Comparison of ENCODE assay signal across 8 cellular contexts in genomic region chr1:54199151-54199764, GRCh38. TPM values are rescaled to one million over a fixed set of nuclear protein-coding genes. Genes with fewer than 3 reads are reported as not detected.
DNase-seq lines count a peak whose midpoint lies in the region; ATAC-seq and TF ChIP-seq lines count a peak whose summit lies in the region.

No MANE protein-coding gene starts in this region.

- no peaks in the 10 kb centered on the region for H3K36me3 ChIP-seq in hepatocyte (replicated peaks; ENCODE audit: insufficient read depth, low read depth)

- no peak overlapping the region for H3K27ac Mint-ChIP-seq in activated CD4-positive, alpha-beta memory T cell treated with anti-CD3 and anti-CD28 coated beads, Interleukin-2, amount 10 ng/mL, durations not matched to agents 7 days and 5 days

- peaks cover 10% of the 10 kb centered on the region for H3K4me1 ChIP-seq in hepatocyte (ENCODE audit: insufficient read depth)

- no peaks in the 10 kb centered on the region for H3K9me3 ChIP-seq in hepatocyte (ENCODE audit: low read depth)

- peak overlapping the region; percentile 91 for H3K4me3 ChIP-seq in GM08714 (ENCODE audit: low read length)
- peak overlapping the region; percentile 10 for H3K4me3 ChIP-seq in hepatocyte
- H3K4me3 ChIP-seq in skin epidermis = peak overlapping the region; percentile 70 to 98 (median 87)

- CTCF ChIA-PET in activated CD4-positive, alpha-beta memory T cell treated with anti-CD3 and anti-CD28 coated beads, Interleukin-2, amount 10 ng/mL, durations not matched to agents 7 days and 5 days (lab: Charles Lee) = interaction anchor here (1.0 to 3.2 kb wide), 10 partner anchors 15 to 300 kb away, joined by 3 to 18 read pairs (median 4); partner anchors contain the start of genes TCEANC2 and TMEM59

- no peak for DNase-seq in activated CD4-positive, alpha-beta memory T cell treated with anti-CD3 and anti-CD28 coated beads, Interleukin-2, amount 10 ng/mL, durations not matched to agents 7 days and 5 days
- peak; percentile 37 for DNase-seq in hepatocyte (ENCODE audit: low spot score)
- no peak for DNase-seq in GM19240 (ENCODE audit: insufficient read length, low spot score)
- no peak for DNase-seq in NCI-H2227 treated with DMSO at 0.1 percent for 48 hours (lab: John Stamatoyannopoulos, UW)

- peaks cover 37% of the 10 kb centered on the region for H3K4me1 Mint-ChIP-seq in activated CD4-positive, alpha-beta memory T cell treated with anti-CD3 and anti-CD28 coated beads, Interleukin-2, amount 10 ng/mL, durations not matched to agents 7 days and 5 days

- ATAC-seq in HG03469 (IDR thresholded peaks at IDR 0.05; ENCODE audit: unreplicated experiment) = peak; percentile 13
- no peak for ATAC-seq in GM21423 (IDR thresholded peaks at IDR 0.05; ENCODE audit: unreplicated experiment)

- peak overlapping the region; percentile 78 for H3K4me2 ChIP-seq in hepatocyte

- H3K9me2 ChIP-seq in hepatocyte (replicated peaks; ENCODE audit: insufficient read depth) = no peaks in the 10 kb centered on the region

- TF ChIP-seq CTCF in hepatocyte (IDR thresholded peaks at IDR 0.05; ENCODE audit: poor library complexity) = no peak

- H3K9me3 Mint-ChIP-seq in activated CD4-positive, alpha-beta memory T cell treated with anti-CD3 and anti-CD28 coated beads, Interleukin-2, amount 10 ng/mL, durations not matched to agents 7 days and 5 days = no peaks in the 10 kb centered on the region

- peak overlapping the region; percentile 62 for H2AFZ ChIP-seq in hepatocyte

- peak overlapping the region; percentile 85 for H3K4me3 Mint-ChIP-seq in activated CD4-positive, alpha-beta memory T cell treated with anti-CD3 and anti-CD28 coated beads, Interleukin-2, amount 10 ng/mL, durations not matched to agents 7 days and 5 days

- H4K20me1 ChIP-seq in hepatocyte (ENCODE audit: insufficient read depth, poor library complexity, severe bottlenecking) = no peaks in the 10 kb centered on the region

- no peaks in the 10 kb centered on the region for H3K27me3 Mint-ChIP-seq in activated CD4-positive, alpha-beta memory T cell treated with anti-CD3 and anti-CD28 coated beads, Interleukin-2, amount 10 ng/mL, durations not matched to agents 7 days and 5 days

- 27% methylated on average over 17 of the region's 17 CpGs for WGBS in hepatocyte (ENCODE audit: low lambda C conversion rate, missing lambda C conversion rate)

- no peaks in the 10 kb centered on the region for H3K27me3 ChIP-seq in hepatocyte

- peaks cover 37% of the 10 kb centered on the region for H3K79me2 ChIP-seq in hepatocyte

- peaks cover 17% of the 10 kb centered on the region for H3K36me3 Mint-ChIP-seq in activated CD4-positive, alpha-beta memory T cell treated with anti-CD3 and anti-CD28 coated beads, Interleukin-2, amount 10 ng/mL, durations not matched to agents 7 days and 5 days (ENCODE audit: low read depth)

- H3K27ac ChIP-seq in hepatocyte = peak overlapping the region; percentile 26
- H3K27ac ChIP-seq in skin epidermis = peak overlapping the region in 19 of 21 experiments; percentile 6 to 96 (median 83)

- POLR2A ChIA-PET in activated CD4-positive, alpha-beta memory T cell treated with anti-CD3 and anti-CD28 coated beads, Interleukin-2, amount 10 ng/mL, durations not matched to agents 7 days and 5 days (lab: Charles Lee) = interaction anchor here (0.8 to 2.7 kb wide), 16 partner anchors 9 to 602 kb away, joined by 3 to 21 read pairs (median 7); partner anchors contain the start of genes SSBP3, TCEANC2, TMEM59 and TTC22

RNA-seq across cellular contexts. Expression of gene CYB5RL, which starts 0.6 kb away (rescaled TPM):
- 10 to 100 TPM in 1 of 2 experiments, 1 to 10 TPM in 1; 8.9 to 10.0 TPM for total RNA-seq in activated CD4-positive, alpha-beta memory T cell treated with anti-CD3 and anti-CD28 coated beads, Interleukin-2, amount 10 ng/mL, durations not matched to agents 7 days and 5 days
- total RNA-seq in hepatocyte = 3.4 and 7.5 TPM in 2 replicates
- 3.1 and 4.5 TPM in 2 replicates for polyA plus RNA-seq in hepatocyte

RNA-seq across cellular contexts. Expression of gene MRPL37, which starts 0.7 kb away (rescaled TPM):
- 10 to 100 TPM; 88.0 to 91.9 TPM for total RNA-seq in activated CD4-positive, alpha-beta memory T cell treated with anti-CD3 and anti-CD28 coated beads, Interleukin-2, amount 10 ng/mL, durations not matched to agents 7 days and 5 days
- total RNA-seq in hepatocyte = 60.9 and 77.4 TPM in 2 replicates
- polyA plus RNA-seq in hepatocyte = 81.8 and 91.6 TPM in 2 replicates

RNA-seq across cellular contexts. Expression of gene CDCP2, which starts 46.5 kb away (rescaled TPM):
- total RNA-seq in activated CD4-positive, alpha-beta memory T cell treated with anti-CD3 and anti-CD28 coated beads, Interleukin-2, amount 10 ng/mL, durations not matched to agents 7 days and 5 days = not detected
- total RNA-seq in hepatocyte = not detected in 2 replicates
- not detected in 2 replicates for polyA plus RNA-seq in hepatocyte

Comparison
In these comparisons a context has a peak if more than half of its experiments do, and no peak if none do; other contexts are left out.
1. H3K4me3 ChIP-seq: peak in every context shown above with its lines; median percentile 91 in GM08714; 87 in skin epidermis; 10 in hepatocyte.